25 cellular contexts compared by ENCODE assay signal in genomic region chr19:805600-806550, GRCh38. TPM values are rescaled to one million over a fixed set of nuclear protein-coding genes. Genes with fewer than 3 reads are reported as not detected.
DNase-seq lines count a peak whose midpoint lies in the region; ATAC-seq, FAIRE-seq and TF ChIP-seq lines count a peak whose summit lies in the region.
"Had no signal": no experiment of that assay in that cellular context is flagged by ENCODE, and none has a peak within 500 bp of the region (broad histone marks: within the 10 kb centered on the region; RNA-seq: fewer than 3 reads in every experiment).

No MANE protein-coding gene starts in this region.

- H3K4me2 ChIP-seq in GM23338 (no peak overlapping the region), H1 (ENCODE audit: insufficient read depth in 1 of 2, low read depth in 2 of 2, low read length in 2 of 2) (no peak overlapping the region), trophoblast cell (ENCODE audit: low read length) (no peak overlapping the region)

- H4K8ac ChIP-seq in H1 (ENCODE audit: extremely low read depth, insufficient read depth, low read length) = no peak overlapping the region; the same call in 1 of the 2 replicates
- H4K8ac ChIP-seq in trophoblast cell (ENCODE audit: low read depth, low read length) = no peak overlapping the region

- TF ChIP-seq EP300 in H1 (IDR thresholded peaks at IDR 0.05; ENCODE audit: borderline replicate concordance in 1 of 2, low read depth in 2 of 2, low read length in 2 of 2) = no peak

- H4K20me1 ChIP-seq in GM23338 (replicated peaks; ENCODE audit: insufficient read depth) = peaks cover 65% of the 10 kb centered on the region
- peaks cover 58 to 70% of the 10 kb centered on the region in 2 experiments for H4K20me1 ChIP-seq in H1 (replicated peaks in 1 of 2; ENCODE audit: control insufficient read depth in 1 of 2, insufficient read depth in 2 of 2, low read length in 2 of 2)

- H3K14ac ChIP-seq in H1 (ENCODE audit: insufficient read length) (no peak overlapping the region), trophoblast cell (ENCODE audit: low read length) (no peak overlapping the region)

- H3K4ac ChIP-seq in H1 (replicated peaks; ENCODE audit: insufficient read length, low read depth, low read length) = no peak overlapping the region
- H3K4ac ChIP-seq in trophoblast cell (ENCODE audit: low read depth, low read length) = peak overlapping the region; percentile 97

- peak in 1 of 2 experiments; percentile 16; a peak in 2 of 3 replicates for TF ChIP-seq POLR2A in H1 (IDR thresholded peaks at IDR 0.05; ENCODE audit: control extremely low read depth in 1 of 2, low read depth in 2 of 2, low read length in 2 of 2)

- no peaks in the 10 kb centered on the region; the same call in 1 of the 2 replicates for H3K23me2 ChIP-seq in H1 (ENCODE audit: low read depth, low read length)

- H4K12ac ChIP-seq in trophoblast cell (ENCODE audit: low read depth, low read length) = no peak overlapping the region

- H3K9me2 ChIP-seq in GM23338 (ENCODE audit: insufficient read depth) = no peaks in the 10 kb centered on the region

- H2BK120ac ChIP-seq in H1 (replicated peaks; ENCODE audit: low read depth, low read length) (no peak overlapping the region), trophoblast cell (ENCODE audit: insufficient read depth, low read length, poor library complexity) (no peak overlapping the region)

- H3K79me2 ChIP-seq in GM23338 (replicated peaks; ENCODE audit: insufficient read depth) (peaks cover 73% of the 10 kb centered on the region), H1 (ENCODE audit: control insufficient read depth in 1 of 2, insufficient read depth in 2 of 2, low read length in 2 of 2) (peaks cover 32 to 66% of the 10 kb centered on the region in 2 experiments), trophoblast cell (ENCODE audit: control insufficient read depth, insufficient read depth, low read length, poor library complexity) (peaks cover 41% of the 10 kb centered on the region)

- H3K9ac ChIP-seq in H1 (replicated peaks in 1 of 4; ENCODE audit: extremely low read depth in 1 of 4, low read depth in 3 of 4, low read length in 3 of 4) (no peak overlapping the region), trophoblast cell (ENCODE audit: low read length) (no peak overlapping the region)

- H2BK5ac ChIP-seq in H1 (ENCODE audit: low read depth, low read length) = no peak overlapping the region
- no peak overlapping the region for H2BK5ac ChIP-seq in trophoblast cell (ENCODE audit: low read depth, low read length, poor library complexity)

- peaks cover 24% of the 10 kb centered on the region for H3K4me1 Mint-ChIP-seq in GM23338

- H3K18ac ChIP-seq in H1 (ENCODE audit: extremely low read depth, low read length) = no peak overlapping the region
- no peak overlapping the region for H3K18ac ChIP-seq in trophoblast cell (ENCODE audit: low read length)

- 94% methylated on average over 71 of the region's 93 CpGs; no CpG with 5 or more reads in 1 of the 2 experiments for WGBS in H1 (ENCODE audit: extremely low coverage in 1 of 2, insufficient coverage in 1 of 2, insufficient read length in 1 of 2, insufficient replicate concordance in 2 of 2, low coverage in 1 of 2, low lambda C conversion rate in 2 of 2, missing lambda C conversion rate in 1 of 2), 2 experiments
- WGBS in trophoblast cell (ENCODE audit: extremely low coverage, insufficient coverage, insufficient read length) = no CpG with 5 or more reads among the region's 93 CpGs

- H3K27ac ChIP-seq in GM23338 (ENCODE audit: low read depth) = peak overlapping the region; percentile 55; the same call in 1 of the 2 replicates
- H3K27ac ChIP-seq in H1 (ENCODE audit: low read depth, low read length) = no peak overlapping the region
- no peak overlapping the region for H3K27ac ChIP-seq in trophoblast cell (ENCODE audit: low read depth, low read length)
- H3K27ac ChIP-seq: colonic mucosa, sigmoid colon, vagina had no signal

- ATAC-seq in GM23338 (peak; percentile 18), HG03095 (IDR thresholded peaks at IDR 0.05; ENCODE audit: unreplicated experiment) (no peak), HG02840 (IDR thresholded peaks at IDR 0.05; ENCODE audit: low FRiP score, unreplicated experiment) (no peak)

- peaks cover 28% of the 10 kb centered on the region for H3K27me3 Mint-ChIP-seq in GM23338 (ENCODE audit: insufficient read depth, low read depth, poor library complexity)
- H3K27me3 Mint-ChIP-seq: natural killer cell treated with Interleukin-12 subunit alpha and Interleukin-12 subunit beta and Interleukin-15 and Interleukin-18, amount 100 ng/mL, for 72 hours had no signal

- H2BK15ac ChIP-seq in H1 (ENCODE audit: low read length) = no peak overlapping the region

- H2BK20ac ChIP-seq in H1 (ENCODE audit: low read length) = no peak overlapping the region

- H3K27me3 ChIP-seq in GM23338 (ENCODE audit: insufficient read depth) = no peaks in the 10 kb centered on the region
- no peaks in the 10 kb centered on the region for H3K27me3 ChIP-seq in H1 (replicated peaks in 1 of 4; ENCODE audit: control insufficient read depth in 3 of 4, extremely low read depth in 1 of 4, insufficient read depth in 3 of 4, low read length in 3 of 4)
- H3K27me3 ChIP-seq in trophoblast cell (ENCODE audit: insufficient read depth, low read length) = no peaks in the 10 kb centered on the region
- H3K27me3 ChIP-seq: adrenal gland, colonic mucosa, sigmoid colon, vagina had no signal

- no peak overlapping the region for H4K91ac ChIP-seq in H1 (replicated peaks; ENCODE audit: insufficient read length, low read length)
- no peak overlapping the region for H4K91ac ChIP-seq in trophoblast cell (ENCODE audit: low read depth, low read length)

- FAIRE-seq in H1 (lab: Jason Lieb, UNC) = no peak
- FAIRE-seq: endometrium, GM19239, RCC 7860 had no signal

- DNase-seq in ELF-1 (ENCODE audit: low read depth, low spot score) = peak; percentile 72
- DNase-seq in GM23338 (ENCODE audit: low spot score) = peak; percentile 43
- DNase-seq in H1 (ENCODE audit: low read depth in 1 of 2, low spot score in 2 of 2) = peak in 1 of 2 experiments; percentile 50
- DNase-seq in trophoblast cell = no peak
- no peak for DNase-seq in NCI-H526 treated with DMSO at 0.1 percent for 48 hours (lab: John Stamatoyannopoulos, UW)
- DNase-seq: activated CD4-positive, alpha-beta T cell treated with anti-CD3 and anti-CD28 coated beads, Interleukin-2, amount 50 U/mL, for 48 hours; activated effector memory CD4-positive, alpha-beta T cell treated with anti-CD3 and anti-CD28 coated beads, Interleukin-2, amount 50 U/mL, for 16 hours; CD8-positive, alpha-beta memory T cell; NCI-H1105 treated with DMSO at 0.1 percent for 48 hours; NCI-H2081 treated with DMSO at 0.1 percent for 48 hours; sigmoid colon; stimulated activated CD4-positive, alpha-beta T cell treated with anti-CD3 and anti-CD28 coated beads, Interleukin-15, amount 100 ng/mL, for 24 hours had no signal

- H3K4me3 Mint-ChIP-seq in GM23338 = no peak overlapping the region
- H3K4me3 Mint-ChIP-seq: mesothelial cell of epicardium; natural killer cell treated with Interleukin-12 subunit alpha and Interleukin-12 subunit beta and Interleukin-15 and Interleukin-18, amount 100 ng/mL, for 72 hours had no signal

- no peak for TF ChIP-seq CTCF in GM23338 (conservative IDR thresholded peaks at IDR 0.05; ENCODE audit: low read depth in 2 of 2)
- no peak for TF ChIP-seq CTCF in H1 (IDR thresholded peaks at IDR 0.05; ENCODE audit: control extremely low read depth in 1 of 3, insufficient read depth in 1 of 3, low read depth in 1 of 3, low read length in 3 of 3)

- H3K36me3 ChIP-seq in GM23338 (ENCODE audit: insufficient read depth) (peaks cover 42% of the 10 kb centered on the region), H1 (ENCODE audit: control insufficient read depth in 2 of 4, insufficient read depth in 4 of 4, low read length in 3 of 4) (peaks cover 59 to 91% (median 82%) of the 10 kb centered on the region in 4 experiments), trophoblast cell (ENCODE audit: control insufficient read depth in 1 of 2, insufficient read depth in 2 of 2, low read length in 2 of 2) (peaks cover 99% of the 10 kb centered on the region in 2 experiments)

- H3K56ac ChIP-seq in H1 (replicated peaks; ENCODE audit: insufficient read length, low read depth, low read length) = no peak overlapping the region

- no peaks in the 10 kb centered on the region for H3K9me3 ChIP-seq in H1 (ENCODE audit: insufficient read depth in 2 of 2, low read depth in 1 of 2, low read length in 1 of 2)
- H3K9me3 ChIP-seq in trophoblast cell (ENCODE audit: insufficient read depth, low read depth, low read length) = peaks cover 3% of the 10 kb centered on the region
- H3K9me3 ChIP-seq: adrenal gland, colonic mucosa, sigmoid colon, vagina had no signal

- H3K79me1 ChIP-seq in H1 (ENCODE audit: low read depth, low read length) = peaks cover 18% of the 10 kb centered on the region
- H3K79me1 ChIP-seq in trophoblast cell (ENCODE audit: low read length) = no peaks in the 10 kb centered on the region

- no peak overlapping the region for H2AFZ ChIP-seq in GM23338
- no peak overlapping the region for H2AFZ ChIP-seq in H1 (ENCODE audit: low read length)
- H2AFZ ChIP-seq in trophoblast cell (ENCODE audit: insufficient read depth, low read length, poor library complexity) = no peak overlapping the region

- H2AK5ac ChIP-seq in H1 (ENCODE audit: low read depth, low read length) (no peak overlapping the region), trophoblast cell (ENCODE audit: low read length) (no peak overlapping the region)

- H3K23ac ChIP-seq in H1 (ENCODE audit: insufficient read length) (no peak overlapping the region), trophoblast cell (ENCODE audit: low read length) (no peak overlapping the region)

- H3K27ac Mint-ChIP-seq in GM23338 = no peak overlapping the region
- H3K27ac Mint-ChIP-seq: mesothelial cell of epicardium; natural killer cell treated with Interleukin-12 subunit alpha and Interleukin-12 subunit beta and Interleukin-15 and Interleukin-18, amount 100 ng/mL, for 72 hours had no signal

- no peak for TF ChIP-seq RAD21 in H1 (IDR thresholded peaks at IDR 0.05 in 1 of 2, conservative IDR thresholded peaks at IDR 0.05 in 1 of 2; ENCODE audit: low read depth in 2 of 2, low read length in 2 of 2)

- H4K5ac ChIP-seq in H1 (ENCODE audit: insufficient read length, low read depth, low read length) = no peak overlapping the region

- no peak overlapping the region for H3K4me3 ChIP-seq in GM23338
- no peak overlapping the region for H3K4me3 ChIP-seq in H1 (ENCODE audit: extremely low read depth in 1 of 4, insufficient read depth in 2 of 4, low read depth in 3 of 4, low read length in 4 of 4)
- H3K4me3 ChIP-seq in trophoblast cell (ENCODE audit: low read depth, low read length) = no peak overlapping the region
- H3K4me3 ChIP-seq: adrenal gland, colonic mucosa, sigmoid colon, SK-N-MC, vagina had no signal

- CTCF ChIA-PET in H1 (lab: Charles Lee; ENCODE audit: partially characterized antibody) = interaction anchor here (0.8 to 1.7 kb wide), 4 partner anchors 9 to 93 kb away, joined by 3 to 4 read pairs (median 3); no protein-coding TSS in a partner anchor

- POLR2A ChIA-PET in H1 (lab: Charles Lee; ENCODE audit: partially characterized antibody) = interaction anchor here (0.7 to 16.9 kb wide), 11 partner anchors 8 to 183 kb away, joined by 3 to 277 read pairs (median 6); partner anchors contain the start of genes AZU1, PLPPR3 and PTBP1

- peaks cover 74% of the 10 kb centered on the region for H3F3A ChIP-seq in GM23338 (replicated peaks; ENCODE audit: low read depth)

- H3K36me3 Mint-ChIP-seq in GM23338 (ENCODE audit: low read depth) = peaks cover 84% of the 10 kb centered on the region

- H2BK12ac ChIP-seq in H1 (ENCODE audit: low read depth, low read length) (no peak overlapping the region), trophoblast cell (ENCODE audit: low read length) (no peak overlapping the region)

- H3K4me1 ChIP-seq in GM23338 (ENCODE audit: insufficient read depth) (peaks cover 12% of the 10 kb centered on the region), H1 (replicated peaks in 1 of 4; ENCODE audit: control insufficient read depth in 3 of 4, insufficient read depth in 4 of 4, low read length in 3 of 4) (peaks cover 0 to 9% (median 5%) of the 10 kb centered on the region in 4 experiments; a peak in 6 of 7 replicates), trophoblast cell (ENCODE audit: control insufficient read depth in 1 of 2, insufficient read depth in 2 of 2, low read length in 2 of 2) (peaks cover 12 to 13% of the 10 kb centered on the region in 2 experiments)

- no peaks in the 10 kb centered on the region for H3K9me3 Mint-ChIP-seq in GM23338
- H3K9me3 Mint-ChIP-seq: CD8-positive, alpha-beta memory T cell; mesothelial cell of epicardium; natural killer cell treated with Interleukin-12 subunit alpha and Interleukin-12 subunit beta and Interleukin-15 and Interleukin-18, amount 100 ng/mL, for 72 hours had no signal

RNA-seq across cellular contexts. Expression of gene PTBP1, which starts 8.6 kb away (rescaled TPM):
- total RNA-seq in GM23338 (2014; rRNA removed; shearing (Covaris generic)) = 539 and 552 TPM in 2 replicates
- 632 and 705 TPM in 2 replicates for polyA plus RNA-seq in GM23338 (2016; fragmentation: Nextera tagmentation; extraction: Ambion mirVana)
- 873 and 888 TPM in 2 replicates for total RNA-seq in H1 (2021; fragmentation: NEBNext Ultra II Directional; extraction: Animal tissue kit (Norgen Biotek cat#: 25700))
- polyA plus RNA-seq in H1 (2011; rRNA removed) = 528 and 645 TPM in 2 replicates
- polyA plus RNA-seq in H1 (2011; cell fraction: cytosol; rRNA removed) = 260 TPM
- 826 TPM for polyA plus RNA-seq in H1 (2011; cell fraction: nucleus; rRNA removed)
- 649 to 848 TPM (median 690 TPM) in 4 replicates for polyA plus RNA-seq in H1 (2012, experiment 1 of 2)
- polyA plus RNA-seq in H1 (2012, experiment 2 of 2) = 847 TPM
- polyA plus RNA-seq in H1 (2013, experiment 1 of 2) = 606 TPM
- polyA plus RNA-seq in H1 (2013, experiment 2 of 2) = 550 TPM
- polyA minus RNA-seq in H1 (2011; rRNA and poly(A)+ RNA removed) = 439 and 460 TPM in 2 replicates
- 362 TPM for polyA minus RNA-seq in H1 (2011; cell fraction: cytosol; rRNA and poly(A)+ RNA removed)
- polyA minus RNA-seq in H1 (2011; cell fraction: nucleus; rRNA and poly(A)+ RNA removed) = 312 TPM
- polyA plus RNA-seq in trophoblast cell (2013) = 654 and 679 TPM in 2 replicates

RNA-seq across cellular contexts. Expression of gene PLPPR3, which starts 15.9 kb away (rescaled TPM):
- total RNA-seq in GM23338 (2014; rRNA removed; shearing (Covaris generic)) = 74.7 and 81.1 TPM in 2 replicates
- polyA plus RNA-seq in GM23338 (2016; fragmentation: Nextera tagmentation; extraction: Ambion mirVana) (13.6 and 14.8 TPM in 2 replicates), H1 (2011; rRNA removed) (76.4 and 109 TPM in 2 replicates)
- 66.2 and 71.7 TPM in 2 replicates for total RNA-seq in H1 (2021; fragmentation: NEBNext Ultra II Directional; extraction: Animal tissue kit (Norgen Biotek cat#: 25700))
- polyA plus RNA-seq in H1 (2011; cell fraction: cytosol; rRNA removed) = 66.5 TPM
- 89.7 TPM for polyA plus RNA-seq in H1 (2011; cell fraction: nucleus; rRNA removed)
- 24.6 to 62.3 TPM (median 53.0 TPM) in 4 replicates for polyA plus RNA-seq in H1 (2012, experiment 1 of 2)
- polyA plus RNA-seq in H1 (2012, experiment 2 of 2) = 35.8 TPM
- 66.3 TPM for polyA plus RNA-seq in H1 (2013, experiment 1 of 2)
- polyA plus RNA-seq in H1 (2013, experiment 2 of 2) = 72.6 TPM
- 39.8 and 46.2 TPM in 2 replicates for polyA minus RNA-seq in H1 (2011; rRNA and poly(A)+ RNA removed)
- polyA minus RNA-seq in H1 (2011; cell fraction: cytosol; rRNA and poly(A)+ RNA removed) = 66.8 TPM
- polyA minus RNA-seq in H1 (2011; cell fraction: nucleus; rRNA and poly(A)+ RNA removed) = 32.2 TPM
- 21.2 and 21.4 TPM in 2 replicates for polyA plus RNA-seq in trophoblast cell (2013)
- total RNA-seq: CD8-positive, alpha-beta memory T cell; natural killer cell treated with Interleukin-12 subunit alpha and Interleukin-12 subunit beta and Interleukin-15 and Interleukin-18, amount 100 ng/mL, for 72 hours; sigmoid colon; vagina had no signal
- polyA plus RNA-seq: CD8-positive, alpha-beta memory T cell had no signal

RNA-seq across cellular contexts. Expression of gene AZU1, which starts 21.8 kb away (rescaled TPM):
- total RNA-seq in GM23338 (2014; rRNA removed; shearing (Covaris generic)) = 0.50 and 1.4 TPM in 2 replicates
- polyA plus RNA-seq in GM23338 (2016; fragmentation: Nextera tagmentation; extraction: Ambion mirVana) (0.30 and 0.78 TPM in 2 replicates), H1 (2011; rRNA removed) (1.3 and 2.7 TPM in 2 replicates)
- total RNA-seq in H1 (2021; fragmentation: NEBNext Ultra II Directional; extraction: Animal tissue kit (Norgen Biotek cat#: 25700)) = 0.80 and 1.7 TPM in 2 replicates
- polyA plus RNA-seq in H1 (2011; cell fraction: cytosol; rRNA removed) = 1.1 TPM
- 5.9 TPM for polyA plus RNA-seq in H1 (2011; cell fraction: nucleus; rRNA removed)
- polyA plus RNA-seq in H1 (2012, experiment 1 of 2) = 0.33 to 1.8 TPM (median 1.0 TPM) in 4 replicates
- polyA plus RNA-seq in H1 (2012, experiment 2 of 2) = 0.26 TPM
- polyA plus RNA-seq in H1 (2013, experiment 1 of 2) = 0.41 TPM
- 0.55 TPM for polyA plus RNA-seq in H1 (2013, experiment 2 of 2)
- polyA minus RNA-seq in H1 (2011; rRNA and poly(A)+ RNA removed) = 0.29 TPM in 1 of 2 replicates, not detected in the other
- 1.3 TPM for polyA minus RNA-seq in H1 (2011; cell fraction: cytosol; rRNA and poly(A)+ RNA removed)
- not detected for polyA minus RNA-seq in H1 (2011; cell fraction: nucleus; rRNA and poly(A)+ RNA removed)
- polyA plus RNA-seq in trophoblast cell (2013) = 0.38 and 0.39 TPM in 2 replicates
- total RNA-seq: CD8-positive, alpha-beta memory T cell; glomerular endothelial cell; vagina had no signal
- polyA plus RNA-seq: CD8-positive, alpha-beta memory T cell had no signal

RNA-seq across cellular contexts. Expression of gene PRTN3, which starts 34.9 kb away (rescaled TPM):
- total RNA-seq in GM23338 (2014; rRNA removed; shearing (Covaris generic)) = 0.21 and 2.4 TPM in 2 replicates
- polyA plus RNA-seq in GM23338 (2016; fragmentation: Nextera tagmentation; extraction: Ambion mirVana) = 0.68 and 0.87 TPM in 2 replicates
- total RNA-seq in H1 (2021; fragmentation: NEBNext Ultra II Directional; extraction: Animal tissue kit (Norgen Biotek cat#: 25700)) = 0.39 and 0.42 TPM in 2 replicates
- polyA plus RNA-seq in H1 (2011; rRNA removed) = 2.1 and 3.1 TPM in 2 replicates
- 0.88 TPM for polyA plus RNA-seq in H1 (2011; cell fraction: cytosol; rRNA removed)
- 1.6 TPM for polyA plus RNA-seq in H1 (2011; cell fraction: nucleus; rRNA removed)
- 0.60 to 0.87 TPM (median 0.71 TPM) in 3 of 4 replicates, not detected in the other for polyA plus RNA-seq in H1 (2012, experiment 1 of 2)
- 0.89 TPM for polyA plus RNA-seq in H1 (2012, experiment 2 of 2)
- 1.0 TPM for polyA plus RNA-seq in H1 (2013, experiment 1 of 2)
- 1.2 TPM for polyA plus RNA-seq in H1 (2013, experiment 2 of 2)
- polyA minus RNA-seq in H1 (2011; rRNA and poly(A)+ RNA removed) = 0.24 TPM in 1 of 2 replicates, not detected in the other
- polyA minus RNA-seq in H1 (2011; cell fraction: cytosol; rRNA and poly(A)+ RNA removed) = not detected
- polyA minus RNA-seq in H1 (2011; cell fraction: nucleus; rRNA and poly(A)+ RNA removed) = not detected
- not detected in 2 replicates for polyA plus RNA-seq in trophoblast cell (2013)
- total RNA-seq: CD8-positive, alpha-beta memory T cell; colonic mucosa; glomerular endothelial cell; mesothelial cell of epicardium; natural killer cell treated with Interleukin-12 subunit alpha and Interleukin-12 subunit beta and Interleukin-15 and Interleukin-18, amount 100 ng/mL, for 72 hours; sigmoid colon; vagina had no signal
- polyA plus RNA-seq: CD8-positive, alpha-beta memory T cell; sigmoid colon had no signal

RNA-seq across cellular contexts. Expression of gene ELANE, which starts 46.2 kb away (rescaled TPM):
- total RNA-seq in GM23338 (2014; rRNA removed; shearing (Covaris generic)) = not detected in 2 replicates
- polyA plus RNA-seq in GM23338 (2016; fragmentation: Nextera tagmentation; extraction: Ambion mirVana) (not detected in 2 replicates), H1 (2011; rRNA removed) (not detected in 2 replicates)
- total RNA-seq in H1 (2021; fragmentation: NEBNext Ultra II Directional; extraction: Animal tissue kit (Norgen Biotek cat#: 25700)) = not detected in 2 replicates
- not detected for polyA plus RNA-seq in H1 (2011; cell fraction: cytosol; rRNA removed)
- not detected for polyA plus RNA-seq in H1 (2011; cell fraction: nucleus; rRNA removed)
- not detected in 4 replicates for polyA plus RNA-seq in H1 (2012, experiment 1 of 2)
- polyA plus RNA-seq in H1 (2012, experiment 2 of 2) = not detected
- polyA plus RNA-seq in H1 (2013, experiment 1 of 2) = not detected
- polyA plus RNA-seq in H1 (2013, experiment 2 of 2) = not detected
- not detected in 2 replicates for polyA minus RNA-seq in H1 (2011; rRNA and poly(A)+ RNA removed)
- polyA minus RNA-seq in H1 (2011; cell fraction: cytosol; rRNA and poly(A)+ RNA removed) = not detected
- polyA minus RNA-seq in H1 (2011; cell fraction: nucleus; rRNA and poly(A)+ RNA removed) = not detected
- not detected in 2 replicates for polyA plus RNA-seq in trophoblast cell (2013)
- total RNA-seq: CD8-positive, alpha-beta memory T cell; colonic mucosa; glomerular endothelial cell; mesothelial cell of epicardium; natural killer cell treated with Interleukin-12 subunit alpha and Interleukin-12 subunit beta and Interleukin-15 and Interleukin-18, amount 100 ng/mL, for 72 hours; NCI-H460; vagina had no signal
- polyA plus RNA-seq: CD8-positive, alpha-beta memory T cell had no signal

Comparison
In these comparisons a context has a peak if more than half of its experiments do, and no peak if none do; other contexts are left out.
1. DNase-seq: peak in ELF-1 (single experiment) and GM23338 (single experiment); none in trophoblast cell (0 of 2) and NCI-H526 treated with DMSO at 0.1 percent for 48 hours (single experiment).